In genomic region chr5:168015506-168015905, GRCh38 we compare ENCODE assay signal across 19 cellular contexts.
DNase-seq lines count a peak whose midpoint lies in the region; ATAC-seq lines count a peak whose summit lies in the region.
"Had no signal": no experiment of that assay in that cellular context is flagged by ENCODE, and none has a peak within 500 bp of the region (broad histone marks: within the 10 kb centered on the region; RNA-seq: fewer than 3 reads in every experiment).

No MANE protein-coding gene starts in this region.

- H3K27ac ChIP-seq in GM23248, result peak overlapping the region; percentile 60
- H3K27ac ChIP-seq: body of pancreas, KMS-11 had no signal

- H3K36me3 Mint-ChIP-seq in activated naive CD4-positive, alpha-beta T cell treated with anti-CD3 and anti-CD28 coated beads, Interleukin-2, amount 50 U/mL, for 72 hours, result no peaks in the 10 kb centered on the region
- H3K36me3 Mint-ChIP-seq: activated naive CD4-positive, alpha-beta T cell treated with anti-CD3 and anti-CD28 coated beads, Interleukin-2, amount 50 U/mL, for 24 hours; memory B cell; type B pancreatic cell had no signal

- 72 to 76% methylated on average over 7 of the region's 7 CpGs for WGBS in GM23248 (ENCODE audit: low coverage in 1 of 2, low lambda C conversion rate in 2 of 2, missing lambda C conversion rate in 2 of 2), 2 experiments

- H3K9ac ChIP-seq in GM23248, result no peak overlapping the region
- H3K9ac ChIP-seq: KMS-11 had no signal

- no peaks in the 10 kb centered on the region for H3K36me3 ChIP-seq in GM23248 (ENCODE audit: low read depth)

- ATAC-seq in activated naive CD4-positive, alpha-beta T cell treated with anti-CD3 and anti-CD28 coated beads, Interleukin-2, amount 50 U/mL, for 72 hours, result no peak
- ATAC-seq: body of pancreas, GM23338, left colon had no signal

- peaks cover 27% of the 10 kb centered on the region for H3K79me2 ChIP-seq in GM23248 (ENCODE audit: insufficient read depth)

- H3K9me2 ChIP-seq in GM23248 (ENCODE audit: insufficient read depth), result no peaks in the 10 kb centered on the region

- in situ Hi-C loops in GM23248 (cut with MboI), result no loop called here

- H3K4me1 ChIP-seq in GM23248 (ENCODE audit: insufficient read depth), result peaks cover 20% of the 10 kb centered on the region
- H3K4me1 ChIP-seq: body of pancreas had no signal

- peak overlapping the region; percentile 29; the same call in 1 of the 2 replicates for H2AFZ ChIP-seq in GM23248
- H2AFZ ChIP-seq: GM23338 had no signal

- no peak overlapping the region for H3K27ac Mint-ChIP-seq in activated naive CD4-positive, alpha-beta T cell treated with anti-CD3 and anti-CD28 coated beads, Interleukin-2, amount 50 U/mL, for 72 hours
- H3K27ac Mint-ChIP-seq: activated naive CD4-positive, alpha-beta T cell treated with anti-CD3 and anti-CD28 coated beads, Interleukin-2, amount 50 U/mL, for 24 hours; GM23338; memory B cell; type B pancreatic cell had no signal

- H3K4me2 ChIP-seq in GM23248 (ENCODE audit: unreplicated experiment), result no peak overlapping the region
- H3K4me2 ChIP-seq: GM23338, KMS-11 had no signal

- H3K9me3 Mint-ChIP-seq in activated naive CD4-positive, alpha-beta T cell treated with anti-CD3 and anti-CD28 coated beads, Interleukin-2, amount 50 U/mL, for 72 hours, result no peaks in the 10 kb centered on the region
- H3K9me3 Mint-ChIP-seq: activated naive CD4-positive, alpha-beta T cell treated with anti-CD3 and anti-CD28 coated beads, Interleukin-2, amount 50 U/mL, for 24 hours; GM23338 had no signal

- DNase-seq in AG08395 (ENCODE audit: low spot score) (peak; percentile 82), GM23248 (peak; percentile 76), amniotic epithelial cell (ENCODE audit: low read depth) (peak; percentile 68), kidney glomerular epithelial cell (lab: John Stamatoyannopoulos, UW) (peak; percentile 12), NCI-H446 treated with DMSO at 0.1 percent for 48 hours (lab: John Stamatoyannopoulos, UW) (no peak), NK-92 (lab: John Stamatoyannopoulos, UW; ENCODE audit: unreplicated experiment) (no peak)
- DNase-seq in activated naive CD4-positive, alpha-beta T cell treated with anti-CD3 and anti-CD28 coated beads, Interleukin-2, amount 50 U/mL, for 72 hours (ENCODE audit: low spot score in 2 of 2), result no peak
- no peak for DNase-seq in stimulated activated CD4-positive, alpha-beta T cell treated with anti-CD3 and anti-CD28 coated beads, Interleukin-1b, Interleukin-23, amount 100 ng/mL, for 48 hours
- DNase-seq: activated CD4-positive, alpha-beta T cell treated with anti-CD3 and anti-CD28 coated beads, Interleukin-2, amount 50 U/mL, for 1 hour; body of pancreas; left colon; NCI-H146; NCI-H526 treated with DMSO at 0.1 percent for 48 hours; T-helper 9 cell had no signal

- peaks cover 15% of the 10 kb centered on the region; the same call in 1 of the 2 replicates for H3F3A ChIP-seq in GM23248 (ENCODE audit: insufficient read depth)

- H4K20me1 ChIP-seq in GM23248 (ENCODE audit: insufficient read depth), result no peaks in the 10 kb centered on the region

- H3K4me3 ChIP-seq in GM23248, result no peak overlapping the region
- H3K4me3 ChIP-seq: body of pancreas, GM23338 had no signal

- H3K9me3 ChIP-seq in GM23248 (ENCODE audit: low read depth), result no peaks in the 10 kb centered on the region
- H3K9me3 ChIP-seq: body of pancreas had no signal

- no peaks in the 10 kb centered on the region for H3K27me3 ChIP-seq in GM23248 (replicated peaks; ENCODE audit: insufficient read depth)
- H3K27me3 ChIP-seq: body of pancreas had no signal

Comparison
In these comparisons a context has a peak if more than half of its experiments do, and no peak if none do; other contexts are left out.
1. DNase-seq: peak in AG08395 (single experiment), GM23248 (single experiment), amniotic epithelial cell (single experiment) and kidney glomerular epithelial cell (single experiment); none in activated naive CD4-positive, alpha-beta T cell treated with anti-CD3 and anti-CD28 coated beads, Interleukin-2, amount 50 U/mL, for 72 hours (0 of 2), NCI-H446 treated with DMSO at 0.1 percent for 48 hours (single experiment), stimulated activated CD4-positive, alpha-beta T cell treated with anti-CD3 and anti-CD28 coated beads, Interleukin-1b, Interleukin-23, amount 100 ng/mL, for 48 hours (single experiment) and NK-92 (single experiment).